1 cellular context compared by ENCODE assay signal in the genomic region with DNA sequence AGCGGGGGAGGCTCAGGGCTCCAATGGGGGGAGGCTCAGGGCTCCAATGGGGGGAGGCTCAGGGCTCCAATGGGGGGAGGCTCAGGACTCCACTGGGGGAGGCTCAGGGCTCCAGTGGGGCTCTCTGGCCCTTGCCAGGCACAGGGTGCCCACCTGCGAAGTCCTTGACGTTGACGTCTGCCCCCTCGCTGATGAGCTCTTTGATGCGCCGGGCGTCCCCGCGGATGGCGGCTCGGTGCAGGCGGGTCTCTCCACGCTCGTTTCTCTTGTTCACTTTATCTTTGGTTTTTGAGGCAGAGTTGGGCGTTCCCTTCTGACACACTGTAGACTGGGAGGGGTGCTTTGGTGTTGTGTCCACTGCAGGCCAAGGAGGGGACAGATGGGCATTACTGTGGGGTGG.
TF ChIP-seq lines count a peak whose summit lies in the region.

No MANE protein-coding gene starts in this region.

TF ChIP-seq in K562, 482 proteins besides CTCF, POLR2A, EP300 and RAD21 (continued from another document):
- TF ChIP-seq, protein P1, sequence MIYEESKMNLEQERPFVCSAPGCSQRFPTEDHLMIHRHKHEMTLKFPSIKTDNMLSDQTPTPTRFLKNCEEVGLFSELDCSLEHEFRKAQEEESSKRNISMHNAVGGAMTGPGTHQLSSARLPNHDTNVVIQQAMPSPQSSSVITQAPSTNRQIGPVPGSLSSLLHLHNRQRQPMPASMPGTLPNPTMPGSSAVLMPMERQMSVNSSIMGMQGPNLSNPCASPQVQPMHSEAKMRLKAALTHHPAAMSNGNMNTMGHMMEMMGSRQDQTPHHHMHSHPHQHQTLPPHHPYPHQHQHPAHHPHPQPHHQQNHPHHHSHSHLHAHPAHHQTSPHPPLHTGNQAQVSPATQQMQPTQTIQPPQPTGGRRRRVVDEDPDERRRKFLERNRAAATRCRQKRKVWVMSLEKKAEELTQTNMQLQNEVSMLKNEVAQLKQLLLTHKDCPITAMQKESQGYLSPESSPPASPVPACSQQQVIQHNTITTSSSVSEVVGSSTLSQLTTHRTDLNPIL (CRISPR knock-in tag; IDR thresholded peaks at IDR 0.05) = no peak
- TF ChIP-seq ZBTB17 (CRISPR knock-in tag; IDR thresholded peaks at IDR 0.05) (no peak), PHB2 (IDR thresholded peaks at IDR 0.05; ENCODE audit: low read depth) (no peak), ZSCAN29 (IDR thresholded peaks at IDR 0.05) (no peak), JUND (IDR thresholded peaks at IDR 0.05; ENCODE audit: borderline replicate concordance, low read depth, low read length) (no peak), JUND (tag; IDR thresholded peaks at IDR 0.05; ENCODE audit: borderline replicate concordance, low read depth, low read length) (no peak), RBM22 (IDR thresholded peaks at IDR 0.05; ENCODE audit: low read depth, low read length, poor library complexity, severe bottlenecking) (peak; percentile 72)
- TF ChIP-seq, protein P2, sequence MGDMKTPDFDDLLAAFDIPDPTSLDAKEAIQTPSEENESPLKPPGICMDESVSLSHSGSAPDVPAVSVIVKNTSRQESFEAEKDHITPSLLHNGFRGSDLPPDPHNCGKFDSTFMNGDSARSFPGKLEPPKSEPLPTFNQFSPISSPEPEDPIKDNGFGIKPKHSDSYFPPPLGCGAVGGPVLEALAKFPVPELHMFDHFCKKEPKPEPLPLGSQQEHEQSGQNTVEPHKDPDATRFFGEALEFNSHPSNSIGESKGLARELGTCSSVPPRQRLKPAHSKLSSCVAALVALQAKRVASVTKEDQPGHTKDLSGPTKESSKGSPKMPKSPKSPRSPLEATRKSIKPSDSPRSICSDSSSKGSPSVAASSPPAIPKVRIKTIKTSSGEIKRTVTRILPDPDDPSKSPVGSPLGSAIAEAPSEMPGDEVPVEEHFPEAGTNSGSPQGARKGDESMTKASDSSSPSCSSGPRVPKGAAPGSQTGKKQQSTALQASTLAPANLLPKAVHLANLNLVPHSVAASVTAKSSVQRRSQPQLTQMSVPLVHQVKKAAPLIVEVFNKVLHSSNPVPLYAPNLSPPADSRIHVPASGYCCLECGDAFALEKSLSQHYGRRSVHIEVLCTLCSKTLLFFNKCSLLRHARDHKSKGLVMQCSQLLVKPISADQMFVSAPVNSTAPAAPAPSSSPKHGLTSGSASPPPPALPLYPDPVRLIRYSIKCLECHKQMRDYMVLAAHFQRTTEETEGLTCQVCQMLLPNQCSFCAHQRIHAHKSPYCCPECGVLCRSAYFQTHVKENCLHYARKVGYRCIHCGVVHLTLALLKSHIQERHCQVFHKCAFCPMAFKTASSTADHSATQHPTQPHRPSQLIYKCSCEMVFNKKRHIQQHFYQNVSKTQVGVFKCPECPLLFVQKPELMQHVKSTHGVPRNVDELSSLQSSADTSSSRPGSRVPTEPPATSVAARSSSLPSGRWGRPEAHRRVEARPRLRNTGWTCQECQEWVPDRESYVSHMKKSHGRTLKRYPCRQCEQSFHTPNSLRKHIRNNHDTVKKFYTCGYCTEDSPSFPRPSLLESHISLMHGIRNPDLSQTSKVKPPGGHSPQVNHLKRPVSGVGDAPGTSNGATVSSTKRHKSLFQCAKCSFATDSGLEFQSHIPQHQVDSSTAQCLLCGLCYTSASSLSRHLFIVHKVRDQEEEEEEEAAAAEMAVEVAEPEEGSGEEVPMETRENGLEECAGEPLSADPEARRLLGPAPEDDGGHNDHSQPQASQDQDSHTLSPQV (IDR thresholded peaks at IDR 0.05) = no peak
- TF ChIP-seq, protein P3, sequence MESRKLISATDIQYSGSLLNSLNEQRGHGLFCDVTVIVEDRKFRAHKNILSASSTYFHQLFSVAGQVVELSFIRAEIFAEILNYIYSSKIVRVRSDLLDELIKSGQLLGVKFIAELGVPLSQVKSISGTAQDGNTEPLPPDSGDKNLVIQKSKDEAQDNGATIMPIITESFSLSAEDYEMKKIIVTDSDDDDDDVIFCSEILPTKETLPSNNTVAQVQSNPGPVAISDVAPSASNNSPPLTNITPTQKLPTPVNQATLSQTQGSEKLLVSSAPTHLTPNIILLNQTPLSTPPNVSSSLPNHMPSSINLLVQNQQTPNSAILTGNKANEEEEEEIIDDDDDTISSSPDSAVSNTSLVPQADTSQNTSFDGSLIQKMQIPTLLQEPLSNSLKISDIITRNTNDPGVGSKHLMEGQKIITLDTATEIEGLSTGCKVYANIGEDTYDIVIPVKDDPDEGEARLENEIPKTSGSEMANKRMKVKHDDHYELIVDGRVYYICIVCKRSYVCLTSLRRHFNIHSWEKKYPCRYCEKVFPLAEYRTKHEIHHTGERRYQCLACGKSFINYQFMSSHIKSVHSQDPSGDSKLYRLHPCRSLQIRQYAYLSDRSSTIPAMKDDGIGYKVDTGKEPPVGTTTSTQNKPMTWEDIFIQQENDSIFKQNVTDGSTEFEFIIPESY (CRISPR knock-in tag; IDR thresholded peaks at IDR 0.05) = peak; percentile 55; the same call in 1 of the 2 replicates
- TF ChIP-seq, protein P4, sequence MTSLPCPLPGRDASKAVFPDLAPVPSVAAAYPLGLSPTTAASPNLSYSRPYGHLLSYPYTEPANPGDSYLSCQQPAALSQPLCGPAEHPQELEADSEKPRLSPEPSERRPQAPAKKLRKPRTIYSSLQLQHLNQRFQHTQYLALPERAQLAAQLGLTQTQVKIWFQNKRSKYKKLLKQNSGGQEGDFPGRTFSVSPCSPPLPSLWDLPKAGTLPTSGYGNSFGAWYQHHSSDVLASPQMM (CRISPR knock-in tag; IDR thresholded peaks at IDR 0.05) = no peak
- TF ChIP-seq, protein P5, sequence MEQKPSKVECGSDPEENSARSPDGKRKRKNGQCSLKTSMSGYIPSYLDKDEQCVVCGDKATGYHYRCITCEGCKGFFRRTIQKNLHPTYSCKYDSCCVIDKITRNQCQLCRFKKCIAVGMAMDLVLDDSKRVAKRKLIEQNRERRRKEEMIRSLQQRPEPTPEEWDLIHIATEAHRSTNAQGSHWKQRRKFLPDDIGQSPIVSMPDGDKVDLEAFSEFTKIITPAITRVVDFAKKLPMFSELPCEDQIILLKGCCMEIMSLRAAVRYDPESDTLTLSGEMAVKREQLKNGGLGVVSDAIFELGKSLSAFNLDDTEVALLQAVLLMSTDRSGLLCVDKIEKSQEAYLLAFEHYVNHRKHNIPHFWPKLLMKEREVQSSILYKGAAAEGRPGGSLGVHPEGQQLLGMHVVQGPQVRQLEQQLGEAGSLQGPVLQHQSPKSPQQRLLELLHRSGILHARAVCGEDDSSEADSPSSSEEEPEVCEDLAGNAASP (IDR thresholded peaks at IDR 0.05) = no peak
- TF ChIP-seq, protein P6, sequence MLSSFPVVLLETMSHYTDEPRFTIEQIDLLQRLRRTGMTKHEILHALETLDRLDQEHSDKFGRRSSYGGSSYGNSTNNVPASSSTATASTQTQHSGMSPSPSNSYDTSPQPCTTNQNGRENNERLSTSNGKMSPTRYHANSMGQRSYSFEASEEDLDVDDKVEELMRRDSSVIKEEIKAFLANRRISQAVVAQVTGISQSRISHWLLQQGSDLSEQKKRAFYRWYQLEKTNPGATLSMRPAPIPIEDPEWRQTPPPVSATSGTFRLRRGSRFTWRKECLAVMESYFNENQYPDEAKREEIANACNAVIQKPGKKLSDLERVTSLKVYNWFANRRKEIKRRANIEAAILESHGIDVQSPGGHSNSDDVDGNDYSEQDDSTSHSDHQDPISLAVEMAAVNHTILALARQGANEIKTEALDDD (IDR thresholded peaks at IDR 0.05) = no peak
